In the genomic region with DNA sequence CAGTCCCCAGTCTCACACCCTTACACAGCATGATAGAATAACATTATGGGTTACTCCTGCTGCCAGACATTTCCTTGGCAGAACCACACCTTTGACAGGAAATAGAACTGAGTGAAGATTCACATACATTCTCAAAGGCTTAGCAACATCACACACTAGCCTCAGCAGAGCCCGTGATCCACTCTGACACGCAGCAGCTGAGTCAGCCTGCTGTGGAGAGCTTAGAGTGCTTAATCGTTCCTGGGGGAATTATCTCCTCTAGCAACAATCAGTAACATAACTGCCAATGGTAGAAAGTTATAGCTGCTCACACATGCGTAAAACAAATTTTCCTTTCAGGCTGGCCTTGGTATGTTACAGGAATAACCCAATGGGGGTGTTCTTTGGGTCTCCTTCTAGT, we compare ENCODE assay signal across 8 cellular contexts.
DNase-seq lines count a peak whose midpoint lies in the region; ATAC-seq and TF ChIP-seq lines count a peak whose summit lies in the region.

No MANE protein-coding gene starts in this region.

- intact Hi-C loops in natural killer cell (cut with micrococcal nuclease), result no loop called here

- no peak overlapping the region for H3K27ac Mint-ChIP-seq in natural killer cell

- TF ChIP-seq CTCF in AG09319 (IDR thresholded peaks at IDR 0.05; ENCODE audit: low read depth, low read length) (no peak), WERI-Rb-1 (IDR thresholded peaks at IDR 0.05; ENCODE audit: low read depth, low read length) (no peak), GM10266 (IDR thresholded peaks at IDR 0.05; ENCODE audit: control insufficient read depth, insufficient read depth, low read depth, missing control alignments) (no peak), natural killer cell (IDR thresholded peaks at IDR 0.05) (no peak)

- H3K27ac ChIP-seq in WERI-Rb-1, result no peak overlapping the region

- H3K36me3 Mint-ChIP-seq in natural killer cell, result no peaks in the 10 kb centered on the region

- ATAC-seq in HG02759 (IDR thresholded peaks at IDR 0.05; ENCODE audit: unreplicated experiment) (no peak), natural killer cell (no peak), GM19324 (IDR thresholded peaks at IDR 0.05; ENCODE audit: low FRiP score, unreplicated experiment) (no peak)

- no peak overlapping the region for H3K4me3 Mint-ChIP-seq in natural killer cell

- peaks cover 67% of the 10 kb centered on the region for H3K27me3 ChIP-seq in WERI-Rb-1 (ENCODE audit: insufficient read depth, low read depth, severe bottlenecking)

- H3K4me1 Mint-ChIP-seq in natural killer cell, result no peaks in the 10 kb centered on the region

- H3K9me3 Mint-ChIP-seq in natural killer cell, result peaks cover 2 to 10% of the 10 kb centered on the region in 2 donors

- H3K9me3 ChIP-seq in WERI-Rb-1 (ENCODE audit: severe bottlenecking), result no peaks in the 10 kb centered on the region

- DNase-seq in AG09319 (ENCODE audit: extremely low read depth, low read depth) (peak; percentile 67), LHCN-M2 (ENCODE audit: low read depth) (peak; percentile 100), WERI-Rb-1 (peak; percentile 62), iris pigment epithelial cell (ENCODE audit: low read depth) (peak; percentile 92), GM10266 (ENCODE audit: extremely low spot score) (no peak), natural killer cell (no peak)

- no peaks in the 10 kb centered on the region for H3K27me3 Mint-ChIP-seq in natural killer cell (ENCODE audit: low read depth in 2 of 2)

- H3K36me3 ChIP-seq in WERI-Rb-1, result no peaks in the 10 kb centered on the region

- no peak overlapping the region for H3K4me3 ChIP-seq in WERI-Rb-1 (ENCODE audit: low read depth, low read length)

Comparison
In these comparisons a context has a peak if more than half of its experiments do, and no peak if none do; other contexts are left out.
1. DNase-seq: peak in AG09319 (single experiment), LHCN-M2 (single experiment), WERI-Rb-1 (single experiment) and iris pigment epithelial cell (single experiment); none in GM10266 (single experiment) and natural killer cell (single experiment).